In genomic region chr11:65492637-65493366, GRCh38 we compare ENCODE assay signal across 8 cellular contexts. TPM values are rescaled to one million over a fixed set of nuclear protein-coding genes. Genes with fewer than 3 reads are reported as not detected.
A peak's percentile ranks its signal among the peaks of the same experiment; 100 is the strongest.
DNase-seq lines count a peak whose midpoint lies in the region; ATAC-seq and TF ChIP-seq lines count a peak whose summit lies in the region.

No MANE protein-coding gene starts in this region.

- H3T11ph ChIP-seq in H9 (ENCODE audit: low read length), result no peak overlapping the region

- no peaks in the 10 kb centered on the region; a peak in 1 of 7 replicates for H3K36me3 Mint-ChIP-seq in H9 (ENCODE audit: insufficient read depth in 1 of 3, low read depth in 3 of 3)
- no peaks in the 10 kb centered on the region for H3K36me3 Mint-ChIP-seq in nephron progenitor cell (ENCODE audit: low read depth)

- H3K4me1 ChIP-seq in H9 (ENCODE audit: insufficient read depth, low read length), result peaks cover 29% of the 10 kb centered on the region; the same call in 1 of the 2 replicates
- peaks cover 51% of the 10 kb centered on the region for H3K4me1 ChIP-seq in BE2C

- H3K36me3 ChIP-seq in BE2C, result no peaks in the 10 kb centered on the region

- H2BK15ac ChIP-seq in H9 (ENCODE audit: low read depth, low read length), result no peak overlapping the region

- H3K27ac ChIP-seq in H9 (ENCODE audit: insufficient read length, low read depth, low read length), result no peak overlapping the region

- H3K27me3 ChIP-seq in H9 (ENCODE audit: insufficient read depth, low read length), result no peaks in the 10 kb centered on the region
- H3K27me3 ChIP-seq in BE2C, result no peaks in the 10 kb centered on the region

- peak overlapping the region; percentile 39 for H3K18ac ChIP-seq in H9 (ENCODE audit: insufficient read length, low read depth, low read length)

- no peak overlapping the region for H2AFZ ChIP-seq in H9 (ENCODE audit: low read length)

- no peak overlapping the region for H3K4me2 ChIP-seq in H9 (ENCODE audit: insufficient read depth, insufficient read length, low read length)

- H3K9me3 ChIP-seq in H9 (ENCODE audit: control insufficient read depth, low read depth, low read length) (no peaks in the 10 kb centered on the region), BE2C (no peaks in the 10 kb centered on the region)

- no CpG with 5 or more reads among the region's 6 CpGs for WGBS in H9 (ENCODE audit: extremely low coverage, insufficient read length, low lambda C conversion rate)

- H3K9ac ChIP-seq in H9 (ENCODE audit: extremely low read depth, insufficient read length, low read length), result no peak overlapping the region

- peak overlapping the region; percentile 42 for H2BK12ac ChIP-seq in H9 (ENCODE audit: insufficient read length, low read depth, low read length)

- H3K4me3 ChIP-seq in BE2C (ENCODE audit: low read depth, low read length), result no peak overlapping the region

- no peak overlapping the region for H2BK5ac ChIP-seq in H9 (ENCODE audit: insufficient read length, low read length)

- no peaks in the 10 kb centered on the region for H3K79me2 ChIP-seq in H9 (ENCODE audit: insufficient read depth, low read length)

- no peak overlapping the region for H3K14ac ChIP-seq in H9 (ENCODE audit: insufficient read depth, low read length)

- H3K56ac ChIP-seq in H9 (ENCODE audit: insufficient read length, low read depth, low read length), result no peak overlapping the region

- ATAC-seq in HG03139 (IDR thresholded peaks at IDR 0.05; ENCODE audit: unreplicated experiment), result no peak

- peak; percentile 55 for TF ChIP-seq POLR2A in erythroblast (IDR thresholded peaks at IDR 0.05; ENCODE audit: low read length)

- H3K4ac ChIP-seq in H9 (ENCODE audit: low read depth, low read length), result no peak overlapping the region

- H3K9me3 Mint-ChIP-seq in H9 (no peaks in the 10 kb centered on the region; a peak in 1 of 5 replicates), nephron progenitor cell (no peaks in the 10 kb centered on the region)

- H2BK20ac ChIP-seq in H9 (ENCODE audit: low read depth, low read length, poor library complexity, severe bottlenecking), result no peak overlapping the region

- H4K20me1 ChIP-seq in H9 (ENCODE audit: control insufficient read depth, insufficient read depth, insufficient read length), result no peaks in the 10 kb centered on the region

- no peaks in the 10 kb centered on the region for H3K79me1 ChIP-seq in H9 (ENCODE audit: insufficient read depth, low read depth, low read length, poor library complexity, severe bottlenecking)

- TF ChIP-seq CTCF in H9 (conservative IDR thresholded peaks at IDR 0.05) (no peak), nephron progenitor cell (IDR thresholded peaks at IDR 0.05) (no peak), BE2C (IDR thresholded peaks at IDR 0.05; ENCODE audit: low read depth, low read length) (no peak)

- no peak overlapping the region for H4K8ac ChIP-seq in H9 (replicated peaks; ENCODE audit: insufficient read length, low read depth, low read length)

- H3K23me2 ChIP-seq in H9 (ENCODE audit: insufficient read length, low read depth, low read length, poor library complexity, severe bottlenecking), result peaks cover 17% of the 10 kb centered on the region

- DNase-seq in DMS53 (lab: John Stamatoyannopoulos, UW) (peak; percentile 73), H9 (no peak), SKM-1 (lab: John Stamatoyannopoulos, UW; ENCODE audit: unreplicated experiment) (peak; percentile 57), erythroblast (lab: John Stamatoyannopoulos, UW) (peak; percentile 73 to 90), nephron progenitor cell (no peak), BE2C (no peak)
- no peak for DNase-seq in activated CD8-positive, alpha-beta memory T cell treated with anti-CD3 and anti-CD28 coated beads, Interleukin-2, amount 50 U/mL, for 48 hours

- H3K4me1 Mint-ChIP-seq in H9, result peaks cover 78 to 80% of the 10 kb centered on the region in 2 experiments
- peaks cover 89% of the 10 kb centered on the region for H3K4me1 Mint-ChIP-seq in nephron progenitor cell

- H4K5ac ChIP-seq in H9 (ENCODE audit: insufficient read length, low read depth, low read length), result no peak overlapping the region

- H2AK5ac ChIP-seq in H9 (ENCODE audit: insufficient read length, low read length), result no peak overlapping the region

- no peak overlapping the region for H3K23ac ChIP-seq in H9 (ENCODE audit: insufficient read length, low read depth, low read length)

- no peak overlapping the region for H2BK120ac ChIP-seq in H9 (ENCODE audit: low read depth, low read length, poor library complexity, severe bottlenecking)

- H3K27me3 Mint-ChIP-seq in H9 (ENCODE audit: low read depth) (peaks cover 2% of the 10 kb centered on the region; the same call in 1 of the 2 replicates), nephron progenitor cell (ENCODE audit: low read depth, poor library complexity) (peaks cover 7% of the 10 kb centered on the region)

- H3K27ac Mint-ChIP-seq in H9, result peak overlapping the region; percentile 72 to 92 (median 89)
- peak overlapping the region; percentile 95 for H3K27ac Mint-ChIP-seq in nephron progenitor cell

- peak overlapping the region in 1 of 2 experiments; percentile 62; a peak in 2 of 5 replicates for H3K4me3 Mint-ChIP-seq in H9
- H3K4me3 Mint-ChIP-seq in nephron progenitor cell, result peak overlapping the region; percentile 57

- H4K91ac ChIP-seq in H9 (ENCODE audit: insufficient read length, low read depth, low read length), result no peak overlapping the region

RNA-seq across cellular contexts. Expression of gene MALAT1, which starts 6.0 kb away (rescaled TPM):
- total RNA-seq in H9 (2021), result 1,700 and 1,934 TPM in 2 replicates
- 273 TPM for polyA plus RNA-seq in BE2C (2012; ENCODE audit: insufficient read depth, insufficient read length, low read depth)

RNA-seq across cellular contexts. Expression of gene SCYL1, which starts 32.1 kb away (rescaled TPM):
- total RNA-seq in H9 (2021), result 54.7 and 56.0 TPM in 2 replicates
- 66.9 TPM for polyA plus RNA-seq in BE2C (2012; ENCODE audit: insufficient read depth, insufficient read length, low read depth)

Comparison
In these comparisons a context has a peak if more than half of its experiments do, and no peak if none do; other contexts are left out.
1. DNase-seq: peak in DMS53 (single experiment), SKM-1 (single experiment) and erythroblast (2 of 2); none in H9 (single experiment), nephron progenitor cell (single experiment), BE2C (single experiment) and activated CD8-positive, alpha-beta memory T cell treated with anti-CD3 and anti-CD28 coated beads, Interleukin-2, amount 50 U/mL, for 48 hours (single experiment).